In the genomic region with DNA sequence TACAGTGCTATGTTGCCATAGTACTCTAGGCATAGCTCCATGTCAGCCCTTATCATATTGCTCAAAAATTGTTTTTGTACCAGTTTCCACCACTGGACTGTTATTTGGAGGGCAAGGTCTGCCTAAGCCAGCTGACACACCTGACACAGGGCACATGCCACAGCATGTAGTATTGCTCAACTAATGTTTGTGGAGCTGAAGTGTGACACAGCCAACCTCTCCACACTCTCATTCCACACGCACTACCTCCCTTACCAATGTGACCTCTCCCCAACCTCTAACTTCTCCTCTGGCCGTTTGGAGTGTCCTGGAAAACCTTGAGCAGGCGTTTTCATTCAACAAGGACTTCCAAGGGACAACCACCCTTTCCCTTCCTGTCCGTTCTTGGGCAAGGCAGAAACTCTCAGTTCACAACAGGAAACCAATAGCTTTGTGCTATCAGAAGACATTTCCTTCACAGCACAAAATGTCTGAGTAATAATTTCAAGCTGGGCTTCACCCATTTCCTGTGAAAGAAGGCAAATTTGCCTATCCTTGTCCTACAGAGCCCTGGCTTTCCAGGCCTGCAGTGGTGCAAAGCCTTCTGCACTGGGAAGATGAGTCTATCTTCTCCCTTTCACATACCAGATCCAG, we compare ENCODE assay signal across 12 cellular contexts. TPM values are rescaled to one million over a fixed set of nuclear protein-coding genes. Genes with fewer than 3 reads are reported as not detected.
A peak's percentile ranks its signal among the peaks of the same experiment; 100 is the strongest.
DNase-seq lines count a peak whose midpoint lies in the region; ATAC-seq, FAIRE-seq and TF ChIP-seq lines count a peak whose summit lies in the region.
"Had no signal": no experiment of that assay in that cellular context is flagged by ENCODE, and none has a peak within 500 bp of the region (broad histone marks: within the 10 kb centered on the region; RNA-seq: fewer than 3 reads in every experiment).

No MANE protein-coding gene starts in this region.

- H3K27ac ChIP-seq in A549 (no peak overlapping the region), keratinocyte (ENCODE audit: control insufficient read depth, insufficient read depth, low read length) (no peak overlapping the region), coronary artery (peak overlapping the region in 1 of 2 donors; percentile 48)

- no peak overlapping the region for H3K4me3 Mint-ChIP-seq in activated T-helper 2 cell treated with anti-CD3 and anti-CD28 coated beads, Interferon-gamma antibody, Interleukin-2, Interleukin-4, amounts not matched to agents 10 μg/mL and 5 μg/mL and 100 μg/mL, durations not matched to agents 14 hours and 24 hours and 36 hours (ENCODE audit: low read depth)
- H3K4me3 Mint-ChIP-seq: B cell had no signal

- no peaks in the 10 kb centered on the region for H4K20me1 ChIP-seq in keratinocyte (ENCODE audit: control insufficient read depth, extremely low read depth, insufficient read depth, low read length)

- dilution Hi-C loops in keratinocyte (cut with MboI; ENCODE audit: extremely low pct_ligation_motif_present, low sequenced_read_pairs) = no loop called here

- TF ChIP-seq POLR2A in A549 (IDR thresholded peaks at IDR 0.05; ENCODE audit: low read length) = no peak

- peaks cover 19% of the 10 kb centered on the region for H3K4me1 Mint-ChIP-seq in activated T-helper 2 cell treated with anti-CD3 and anti-CD28 coated beads, Interferon-gamma antibody, Interleukin-2, Interleukin-4, amounts not matched to agents 10 μg/mL and 5 μg/mL and 100 μg/mL, durations not matched to agents 14 hours and 24 hours and 36 hours (ENCODE audit: low read depth)
- H3K4me1 Mint-ChIP-seq: B cell had no signal

- FAIRE-seq in A549 (lab: Jason Lieb, UNC) = no peak
- FAIRE-seq in GM18507 (lab: Jason Lieb, UNC) = peak; percentile 62
- FAIRE-seq in keratinocyte (lab: Jason Lieb, UNC) = peak; percentile 66

- H3K9me1 ChIP-seq in keratinocyte (ENCODE audit: control insufficient read depth, extremely low read depth, insufficient read depth, low read length) = no peaks in the 10 kb centered on the region

- TF ChIP-seq RAD21 in A549 (conservative IDR thresholded peaks at IDR 0.05 in 1 of 2, IDR thresholded peaks at IDR 0.05 in 1 of 2) = no peak

- no peaks in the 10 kb centered on the region for H3K79me2 ChIP-seq in keratinocyte (ENCODE audit: control insufficient read depth, insufficient read depth, low read length)

- intact Hi-C loops in activated T-helper 2 cell treated with anti-CD3 and anti-CD28 coated beads, Interferon-gamma antibody, Interleukin-2, Interleukin-4, amounts not matched to agents 10 μg/mL and 5 μg/mL and 100 μg/mL, durations not matched to agents 14 hours and 24 hours and 36 hours (cut with micrococcal nuclease) = no loop called here

- H2AFZ ChIP-seq in keratinocyte (ENCODE audit: control insufficient read depth, low read length) = peak overlapping the region; percentile 68

- H3K36me3 ChIP-seq in keratinocyte (ENCODE audit: control insufficient read depth in 2 of 2, extremely low read depth in 1 of 2, insufficient read depth in 2 of 2, low read length in 2 of 2) = no peaks in the 10 kb centered on the region

- no peaks in the 10 kb centered on the region for H3K27me3 ChIP-seq in keratinocyte (ENCODE audit: control insufficient read depth, extremely low read depth, insufficient read depth, low read length)

- DNase-seq in A549 (ENCODE audit: low read depth in 1 of 2, low spot score in 1 of 2) (no peak), GM18507 (ENCODE audit: extremely low spot score, insufficient read length, low read depth) (no peak), keratinocyte (ENCODE audit: low read depth, low spot score) (peak; percentile 11), coronary artery (ENCODE audit: low spot score) (no peak)
- no peak for DNase-seq in activated T-helper 2 cell treated with anti-CD3 and anti-CD28 coated beads, Interferon-gamma antibody, Interleukin-2, Interleukin-4, amounts not matched to agents 10 μg/mL and 5 μg/mL and 100 μg/mL, durations not matched to agents 14 hours and 24 hours and 36 hours (ENCODE audit: low spot score)
- no peak for DNase-seq in stimulated activated CD4-positive, alpha-beta T cell treated with anti-CD3 and anti-CD28 coated beads, Interleukin-1b, Interleukin-23, amount 100 ng/mL, for 48 hours
- DNase-seq: activated gamma-delta T cell; NCI-H1694; stimulated activated CD4-positive, alpha-beta T cell treated with anti-CD3 and anti-CD28 coated beads, Interleukin-15, amount 100 ng/mL, for 24 hours had no signal

- H3K27me3 Mint-ChIP-seq in activated T-helper 2 cell treated with anti-CD3 and anti-CD28 coated beads, Interferon-gamma antibody, Interleukin-2, Interleukin-4, amounts not matched to agents 10 μg/mL and 5 μg/mL and 100 μg/mL, durations not matched to agents 14 hours and 24 hours and 36 hours (ENCODE audit: low read depth) = peaks cover 2% of the 10 kb centered on the region
- H3K27me3 Mint-ChIP-seq: B cell had no signal

- peak; percentile 34 to 53; a peak in 4 of 6 replicates for ATAC-seq in A549
- ATAC-seq in GM19455 (IDR thresholded peaks at IDR 0.05; ENCODE audit: unreplicated experiment) = no peak
- no peak for ATAC-seq in HG02852 (IDR thresholded peaks at IDR 0.05; ENCODE audit: unreplicated experiment)

- 33% methylated on average over 4 of the region's 4 CpGs for WGBS in A549 (ENCODE audit: missing lambda C conversion rate)

- POLR2A ChIA-PET in A549 (lab: Yijun Ruan, JAX) = no interaction called here

- TF ChIP-seq EP300 in A549 (IDR thresholded peaks at IDR 0.05) = no peak

- TF ChIP-seq CTCF in A549 (IDR thresholded peaks at IDR 0.05) = no peak
- no peak for TF ChIP-seq CTCF in keratinocyte (optimal IDR thresholded peaks at IDR 0.05 in 1 of 3, IDR thresholded peaks at IDR 0.05 in 1 of 3, conservative IDR thresholded peaks at IDR 0.05 in 1 of 3; ENCODE audit: extremely low read depth in 1 of 3, insufficient read depth in 2 of 3, low read length in 3 of 3)
- TF ChIP-seq CTCF in coronary artery (IDR thresholded peaks at IDR 0.05) = no peak

- no peak overlapping the region for H3K9ac ChIP-seq in keratinocyte (ENCODE audit: control insufficient read depth, extremely low read depth, insufficient read depth, low read length)

- H3K4me1 ChIP-seq in A549 (no peaks in the 10 kb centered on the region), keratinocyte (ENCODE audit: control insufficient read depth, extremely low read depth, insufficient read depth, low read length) (peaks cover 10% of the 10 kb centered on the region)

- CTCF ChIA-PET in A549 (lab: Yijun Ruan, JAX) = interaction anchor here (1.0 kb wide), 1 partner anchor 9 kb away, joined by 3 read pairs; no protein-coding TSS in a partner anchor

- no peaks in the 10 kb centered on the region for H3K9me3 ChIP-seq in A549
- no peaks in the 10 kb centered on the region for H3K9me3 ChIP-seq in keratinocyte (ENCODE audit: control insufficient read depth, low read depth, low read length)

- peak overlapping the region; percentile 73 for H3K27ac Mint-ChIP-seq in activated T-helper 2 cell treated with anti-CD3 and anti-CD28 coated beads, Interferon-gamma antibody, Interleukin-2, Interleukin-4, amounts not matched to agents 10 μg/mL and 5 μg/mL and 100 μg/mL, durations not matched to agents 14 hours and 24 hours and 36 hours
- H3K27ac Mint-ChIP-seq: B cell had no signal

- no peaks in the 10 kb centered on the region for H3K9me3 Mint-ChIP-seq in activated T-helper 2 cell treated with anti-CD3 and anti-CD28 coated beads, Interferon-gamma antibody, Interleukin-2, Interleukin-4, amounts not matched to agents 10 μg/mL and 5 μg/mL and 100 μg/mL, durations not matched to agents 14 hours and 24 hours and 36 hours

- H3K4me3 ChIP-seq in A549 (no peak overlapping the region), keratinocyte (ENCODE audit: control insufficient read depth in 2 of 3, extremely low read depth in 1 of 3, insufficient read depth in 2 of 3, low read depth in 1 of 3, low read length in 3 of 3) (no peak overlapping the region), coronary artery (no peak overlapping the region)

- H3K4me2 ChIP-seq in A549 (no peak overlapping the region), keratinocyte (ENCODE audit: control insufficient read depth, extremely low read depth, insufficient read depth, low read depth, low read length) (peak overlapping the region; percentile 12)

- H3K36me3 Mint-ChIP-seq in activated T-helper 2 cell treated with anti-CD3 and anti-CD28 coated beads, Interferon-gamma antibody, Interleukin-2, Interleukin-4, amounts not matched to agents 10 μg/mL and 5 μg/mL and 100 μg/mL, durations not matched to agents 14 hours and 24 hours and 36 hours (ENCODE audit: low read depth) = no peaks in the 10 kb centered on the region

RNA-seq across cellular contexts. Expression of gene TLNRD1, which starts 38.4 kb away (rescaled TPM):
- polyA plus RNA-seq in A549 (2011; rRNA removed) (5.3 and 6.6 TPM in 2 replicates), A549 (2017; fragmentation: RNase III; extraction: RNeasy Plus Mini Kit Qiagen cat#74134 plus additional on column Dnase treatment) (7.0 to 7.2 TPM (median 7.0 TPM) in 3 replicates), keratinocyte (3.1 to 4.7 TPM (median 3.3 TPM) in 3 replicates)
- 12.3 and 20.7 TPM in 2 replicates for polyA plus RNA-seq in A549 (2012; cell fraction: cytosol; rRNA removed)
- 12.4 and 22.3 TPM in 2 replicates for polyA plus RNA-seq in A549 (2012; cell fraction: nucleus; rRNA removed)
- polyA minus RNA-seq in A549 (2011; rRNA and poly(A)+ RNA removed) = 5.7 and 8.4 TPM in 2 replicates
- 18.5 and 19.1 TPM in 2 replicates for total RNA-seq in activated T-helper 2 cell treated with anti-CD3 and anti-CD28 coated beads, Interferon-gamma antibody, Interleukin-2, Interleukin-4, amounts not matched to agents 10 μg/mL and 5 μg/mL and 100 μg/mL, durations not matched to agents 14 hours and 24 hours and 36 hours
- 0.45 TPM for polyA plus RNA-seq in keratinocyte (2011; ENCODE audit: low read depth)
- 2.0 and 3.9 TPM in 2 replicates for polyA plus RNA-seq in keratinocyte (2011; cell fraction: cytosol; rRNA removed)
- 3.3 and 4.3 TPM in 2 replicates for polyA plus RNA-seq in keratinocyte (2011; cell fraction: nucleus; rRNA removed)
- polyA plus RNA-seq in keratinocyte (2012; ENCODE audit: low replicate concordance) = 2.3 and 7.0 TPM in 2 replicates
- polyA minus RNA-seq in keratinocyte = 1.3 to 4.2 TPM (median 1.8 TPM) in 3 replicates
- polyA minus RNA-seq in keratinocyte (2011; cell fraction: cytosol; rRNA and poly(A)+ RNA removed) = 19.6 TPM
- 6.2 and 6.8 TPM in 2 replicates for polyA minus RNA-seq in keratinocyte (2011; cell fraction: nucleus; rRNA and poly(A)+ RNA removed)

RNA-seq across cellular contexts. Expression of gene MESD, which starts 49.5 kb away (rescaled TPM):
- 29.6 and 35.6 TPM in 2 replicates for polyA plus RNA-seq in A549 (2011; rRNA removed)
- polyA plus RNA-seq in A549 (2012; cell fraction: cytosol; rRNA removed) = 14.6 and 16.2 TPM in 2 replicates
- 8.1 and 10.2 TPM in 2 replicates for polyA plus RNA-seq in A549 (2012; cell fraction: nucleus; rRNA removed)
- 39.2 to 41.0 TPM (median 39.4 TPM) in 3 replicates for polyA plus RNA-seq in A549 (2017; fragmentation: RNase III; extraction: RNeasy Plus Mini Kit Qiagen cat#74134 plus additional on column Dnase treatment)
- polyA minus RNA-seq in A549 (2011; rRNA and poly(A)+ RNA removed) = 11.4 and 11.5 TPM in 2 replicates
- total RNA-seq in activated T-helper 2 cell treated with anti-CD3 and anti-CD28 coated beads, Interferon-gamma antibody, Interleukin-2, Interleukin-4, amounts not matched to agents 10 μg/mL and 5 μg/mL and 100 μg/mL, durations not matched to agents 14 hours and 24 hours and 36 hours = 27.0 and 28.6 TPM in 2 replicates
- polyA plus RNA-seq in keratinocyte = 10.9 to 22.3 TPM (median 18.7 TPM) in 3 replicates
- polyA plus RNA-seq in keratinocyte (2011; ENCODE audit: low read depth) = 17.7 TPM
- 9.7 and 11.6 TPM in 2 replicates for polyA plus RNA-seq in keratinocyte (2011; cell fraction: cytosol; rRNA removed)
- polyA plus RNA-seq in keratinocyte (2011; cell fraction: nucleus; rRNA removed) = 21.7 and 26.2 TPM in 2 replicates
- polyA plus RNA-seq in keratinocyte (2012; ENCODE audit: low replicate concordance) = 15.9 and 27.1 TPM in 2 replicates
- polyA minus RNA-seq in keratinocyte = 4.3 to 11.6 TPM (median 7.3 TPM) in 3 replicates
- polyA minus RNA-seq in keratinocyte (2011; cell fraction: cytosol; rRNA and poly(A)+ RNA removed) = 20.1 TPM
- 11.3 and 22.6 TPM in 2 replicates for polyA minus RNA-seq in keratinocyte (2011; cell fraction: nucleus; rRNA and poly(A)+ RNA removed)

Comparison
In these comparisons a context has a peak if more than half of its experiments do, and no peak if none do; other contexts are left out.
1. ATAC-seq: peak in A549 (2 of 2); none in GM19455 (single experiment) and HG02852 (single experiment).